ENCODE assay signal across 21 cellular contexts in the genomic region with DNA sequence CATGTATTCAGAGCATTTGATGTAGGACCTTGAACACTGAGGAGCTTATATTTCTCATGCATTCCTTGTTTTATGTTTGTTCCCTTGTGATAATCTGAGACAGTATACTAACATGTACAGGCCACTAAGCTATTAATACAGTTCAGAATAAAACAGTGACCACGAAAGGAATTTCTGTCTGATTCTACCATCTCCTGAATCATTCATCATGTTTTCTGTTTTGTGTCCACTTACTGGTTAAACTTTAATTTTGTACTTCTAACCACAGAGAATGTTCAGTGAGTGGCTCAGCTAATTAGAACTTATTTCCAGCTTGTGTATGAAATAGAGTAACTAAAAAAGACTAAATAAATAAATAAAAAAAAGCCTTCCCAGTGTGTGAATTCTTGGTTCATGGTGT.
"Had no signal": no experiment of that assay in that cellular context is flagged by ENCODE, and none has a peak within 500 bp of the region (broad histone marks: within the 10 kb centered on the region; RNA-seq: fewer than 3 reads in every experiment).

No MANE protein-coding gene starts in this region.

- H3K9ac ChIP-seq: neural progenitor cell had no signal

- H3K27ac ChIP-seq: foreskin keratinocyte, hepatocyte, neural progenitor cell, ovary, spleen, testis, tibial nerve, upper lobe of right lung, vagina had no signal

- H2AFZ ChIP-seq: hepatocyte, neural progenitor cell had no signal

- H3K27me3 ChIP-seq: foreskin keratinocyte, hepatocyte, neural progenitor cell, ovary, spleen, testis, tibial nerve, upper lobe of right lung, vagina had no signal

- H3K79me2 ChIP-seq: hepatocyte had no signal

- H3K9me3 ChIP-seq: ovary, testis, tibial nerve, vagina had no signal

- H3K36me3 ChIP-seq: neural progenitor cell, ovary, spleen, tibial nerve, upper lobe of right lung, vagina had no signal

- ATAC-seq: effector memory CD8-positive, alpha-beta T cell; foreskin keratinocyte; left lobe of liver; natural killer cell; right cardiac atrium; stimulated activated naive B cell treated with anti-CD40 and anti-IgM and Interleukin-4, amounts not matched to agents 10 μg/mL and 1 μg/mL and 100 μg/mL, for 72 hours; stimulated activated naive CD8-positive, alpha-beta T cell treated with anti-CD3 and anti-CD28 coated beads, Interleukin-15, amount 100 ng/mL, for 72 hours; upper lobe of right lung had no signal

- H3K4me3 ChIP-seq: hepatocyte, neural progenitor cell, ovary, spleen, testis, tibial nerve, upper lobe of right lung, vagina had no signal

- H3K4me1 ChIP-seq: foreskin keratinocyte, neural progenitor cell, spleen, testis, tibial nerve, upper lobe of right lung, vagina had no signal

- DNase-seq: effector memory CD8-positive, alpha-beta T cell; erythroblast; foreskin keratinocyte; head of caudate nucleus; natural killer cell; nucleus accumbens; ovary; right cardiac atrium; spleen; stimulated activated CD4-positive, alpha-beta T cell treated with anti-CD3 and anti-CD28 coated beads, Interleukin-15, amount 100 ng/mL, for 24 hours; stimulated activated CD4-positive, alpha-beta T cell treated with anti-CD3 and anti-CD28 coated beads, Interleukin-1b, Interleukin-23, amount 100 ng/mL, for 48 hours; stimulated activated CD4-positive, alpha-beta T cell treated with anti-CD3 and anti-CD28 coated beads, Interleukin-4, amount 100 ng/mL, for 4 hours; stimulated activated naive B cell treated with anti-CD40 and anti-IgM and Interleukin-4, amounts not matched to agents 10 μg/mL and 1 μg/mL and 100 μg/mL, for 72 hours; stimulated activated naive CD8-positive, alpha-beta T cell treated with anti-CD3 and anti-CD28 coated beads, Interleukin-15, amount 100 ng/mL, for 72 hours; testis; upper lobe of right lung had no signal

- H3K4me2 ChIP-seq: hepatocyte, neural progenitor cell had no signal
